Comparison of ENCODE assay signal across 8 cellular contexts in genomic region chr10:98085238-98085637, GRCh38. TPM values are rescaled to one million over a fixed set of nuclear protein-coding genes. Genes with fewer than 3 reads are reported as not detected.
"Had no signal": no experiment of that assay in that cellular context is flagged by ENCODE, and none has a peak within 500 bp of the region (broad histone marks: within the 10 kb centered on the region; RNA-seq: fewer than 3 reads in every experiment).

No MANE protein-coding gene starts in this region.

- DNase-seq: GDM1, GF-D8 had no signal

- H3K4me3 ChIP-seq: GM12878 had no signal

- FAIRE-seq: G401.6, GM12878, GM12891, GM12892, GM18507, GM19239 had no signal

- ATAC-seq: GM12878 had no signal

RNA-seq across cellular contexts. Expression of gene CRTAC1, which starts 54.8 kb away (rescaled TPM):
- polyA plus RNA-seq: GM12878 had no signal
